ENCODE assay signal across 20 cellular contexts in genomic region chr3:122355612-122356011, GRCh38. TPM values are rescaled to one million over a fixed set of nuclear protein-coding genes. Genes with fewer than 3 reads are reported as not detected.
DNase-seq lines count a peak whose midpoint lies in the region; ATAC-seq, FAIRE-seq and TF ChIP-seq lines count a peak whose summit lies in the region.
"Had no signal": no experiment of that assay in that cellular context is flagged by ENCODE, and none has a peak within 500 bp of the region (broad histone marks: within the 10 kb centered on the region; RNA-seq: fewer than 3 reads in every experiment).

No MANE protein-coding gene starts in this region.

- RAD21 ChIA-PET in GM12878 (lab: Charles Lee; ENCODE audit: unreplicated experiment), result interaction anchor here (0.9 to 7.4 kb wide), 7 partner anchors 29 to 807 kb away, joined by 3 to 114 read pairs (median 4); no protein-coding TSS in a partner anchor

- H3K9ac ChIP-seq in GM12878 (ENCODE audit: control insufficient read depth, insufficient read depth, low read length), result no peak overlapping the region
- H3K9ac ChIP-seq: BLaER1 treated with 17β-estradiol and CSF1 and Interleukin-3, amounts not matched to agents 10 nM and 100 nM had no signal

- CTCF ChIA-PET in GM12878 (lab: Yijun Ruan, JAX), result interaction anchor here (0.5 to 7.9 kb wide), 15 partner anchors 9 to 808 kb away, joined by 3 to 192 read pairs (median 4); partner anchors contain the start of gene FAM162A

- H3K27ac ChIP-seq in GM12878 (ENCODE audit: control insufficient read depth, insufficient read depth) (no peak overlapping the region), neutrophil (peak overlapping the region; percentile 40)
- H3K27ac ChIP-seq: 22Rv1; BLaER1 treated with 17β-estradiol and CSF1 and Interleukin-3, amounts not matched to agents 10 nM and 100 nM; SJCRH30 had no signal

- SMC1A ChIA-PET in GM12878 (lab: Charles Lee; ENCODE audit: uncharacterized antibody, unreplicated experiment), result interaction anchor here (0.6 to 7.9 kb wide), 11 partner anchors 9 to 808 kb away, joined by 3 to 191 read pairs (median 4); no protein-coding TSS in a partner anchor

- in situ Hi-C loops in GM12878 (cut with MboI), result loop anchor here (5.0 to 10.0 kb wide), 2 partner anchors 253 to 811 kb away; partner anchors contain the start of gene POLQ

- no peak overlapping the region for H3K4me2 ChIP-seq in GM12878 (ENCODE audit: control insufficient read depth, insufficient read depth)
- H3K4me2 ChIP-seq: BLaER1 treated with 17β-estradiol and CSF1 and Interleukin-3, amounts not matched to agents 10 nM and 100 nM had no signal

- peak; percentile 0 for DNase-seq in NCI-H2227 treated with DMSO at 0.1 percent for 48 hours (lab: John Stamatoyannopoulos, UW)
- DNase-seq in NCI-H2227 (lab: John Stamatoyannopoulos, UW; ENCODE audit: unreplicated experiment), result no peak
- DNase-seq in OCI-M1 (lab: John Stamatoyannopoulos, UW), result peak; percentile 49
- DNase-seq in GM12878 (ENCODE audit: low read depth, low spot score), result no peak
- DNase-seq in UCSD-AML1 (lab: John Stamatoyannopoulos, UW; ENCODE audit: unreplicated experiment), result no peak
- no peak for DNase-seq in NCI-H128 (lab: John Stamatoyannopoulos, UW; ENCODE audit: unreplicated experiment)
- DNase-seq: ACHN, KG1, NCI-H2029 treated with DMSO at 0.1 percent for 48 hours, NCI-H524 treated with DMSO at 0.1 percent for 48 hours, SJCRH30 had no signal

- no peak for TF ChIP-seq CTCF in GM12878 (IDR thresholded peaks at IDR 0.05 in 2 of 3, conservative IDR thresholded peaks at IDR 0.05 in 1 of 3; ENCODE audit: control insufficient read depth in 2 of 3, extremely low read depth in 1 of 3, insufficient read depth in 1 of 3, low read depth in 3 of 3, low read length in 3 of 3)
- TF ChIP-seq CTCF in neutrophil (IDR thresholded peaks at IDR 0.05), result no peak

- no peaks in the 10 kb centered on the region for H3K79me2 ChIP-seq in GM12878 (ENCODE audit: control insufficient read depth, insufficient read depth, low read length)

- H3K4me3 ChIP-seq in GM12878 (no peak overlapping the region), neutrophil (ENCODE audit: low read depth in 1 of 2, low read length in 1 of 2) (no peak overlapping the region)
- H3K4me3 ChIP-seq: BLaER1 treated with 17β-estradiol and CSF1 and Interleukin-3, amounts not matched to agents 10 nM and 100 nM; SJCRH30 had no signal

- no peak for TF ChIP-seq POLR2A in GM12878 (IDR thresholded peaks at IDR 0.05; ENCODE audit: low read depth, low read length)

- H3K36me3 ChIP-seq in GM12878 (ENCODE audit: control insufficient read depth in 2 of 2, insufficient read depth in 2 of 2, low read length in 1 of 2) (peaks cover 0 to 3% of the 10 kb centered on the region in 2 experiments; a peak in 2 of 4 replicates), neutrophil (no peaks in the 10 kb centered on the region)

- intact Hi-C loops in GM12878 (cut with micrococcal nuclease; ENCODE audit: unreplicated experiment), result loop anchor here (1.0 to 2.0 kb wide), 5 partner anchors 49 to 809 kb away; no protein-coding TSS in a partner anchor

- no peak for TF ChIP-seq EP300 in GM12878 (IDR thresholded peaks at IDR 0.05; ENCODE audit: borderline replicate concordance in 1 of 2, control insufficient read depth in 1 of 2, low read depth in 2 of 2, low read length in 2 of 2)

- WGBS in GM12878 (ENCODE audit: insufficient coverage, insufficient replicate concordance, low lambda C conversion rate, missing lambda C conversion rate), result 87% methylated on average over 4 of the region's 4 CpGs

- H3K4me1 ChIP-seq in GM12878 (ENCODE audit: control insufficient read depth, insufficient read depth, low read length), result no peaks in the 10 kb centered on the region
- H3K4me1 ChIP-seq in neutrophil (ENCODE audit: control insufficient read depth in 1 of 2, insufficient read depth in 1 of 2, low read depth in 1 of 2, low read length in 1 of 2), result peaks cover 10 to 16% of the 10 kb centered on the region in 2 experiments
- H3K4me1 ChIP-seq: SJCRH30 had no signal

- H3K9me3 ChIP-seq in GM12878 (replicated peaks; ENCODE audit: control insufficient read depth, insufficient read depth, low read length) (no peaks in the 10 kb centered on the region), neutrophil (no peaks in the 10 kb centered on the region)
- H3K9me3 ChIP-seq: BLaER1 treated with 17β-estradiol and CSF1 and Interleukin-3, amounts not matched to agents 10 nM and 100 nM; SJCRH30 had no signal

- BruUV-seq in GM12878 (replicated peaks; lab: Mats Ljungman, UMichigan), result no TSS peak

- POLR2A ChIA-PET in GM12878 (lab: Charles Lee), result interaction anchor here (1.2 kb wide), 1 partner anchor 49 kb away, joined by 4 read pairs; no protein-coding TSS in a partner anchor

- H3K27me3 ChIP-seq in GM12878 (replicated peaks in 1 of 2; ENCODE audit: control insufficient read depth in 2 of 2, insufficient read depth in 2 of 2, low read length in 1 of 2) (no peaks in the 10 kb centered on the region), neutrophil (no peaks in the 10 kb centered on the region)
- H3K27me3 ChIP-seq: BLaER1 treated with 17β-estradiol and CSF1 and Interleukin-3, amounts not matched to agents 10 nM and 100 nM; SJCRH30 had no signal

- H4K20me1 ChIP-seq in GM12878 (ENCODE audit: control insufficient read depth, insufficient read depth), result no peaks in the 10 kb centered on the region
- H4K20me1 ChIP-seq: BLaER1 treated with 17β-estradiol and CSF1 and Interleukin-3, amounts not matched to agents 10 nM and 100 nM had no signal

- FAIRE-seq in GM12878 (lab: Jason Lieb, UNC), result no peak
- FAIRE-seq: G401.6, H1, RCC 7860 had no signal

- ATAC-seq in GM12878, result no peak
- no peak for ATAC-seq in HG03439 (IDR thresholded peaks at IDR 0.05; ENCODE audit: unreplicated experiment)

- H2AFZ ChIP-seq in GM12878 (ENCODE audit: control insufficient read depth, low read depth, low read length), result peak overlapping the region; percentile 34

- no peak for TF ChIP-seq RAD21 in GM12878 (IDR thresholded peaks at IDR 0.05; ENCODE audit: insufficient read depth, low read depth, low read length)

TF ChIP-seq in GM12878, 131 proteins besides CTCF, POLR2A, EP300 and RAD21 (continues in another document):
- no peak for TF ChIP-seq CEBPB (IDR thresholded peaks at IDR 0.05; ENCODE audit: borderline replicate concordance in 1 of 2, low read depth in 2 of 2, low read length in 2 of 2)
- TF ChIP-seq NFYA (IDR thresholded peaks at IDR 0.05; ENCODE audit: borderline replicate concordance, low read depth, low read length), result no peak

RNA-seq across cellular contexts. Expression of gene MIX23, which starts 27.4 kb away (rescaled TPM):
- total RNA-seq in GM12878 (2013; cell fraction: nucleolus; rRNA removed), result 40.0 and 50.3 TPM in 2 replicates
- total RNA-seq in GM12878 (2014; rRNA removed) (44.1 and 66.5 TPM in 2 replicates), GM12878 (2014; rRNA removed; fragmentation: Illumina TruSeq; extraction: Trizol) (130 and 138 TPM in 2 replicates), GM12878 (2021) (63.3 and 71.3 TPM in 2 replicates)
- 25.9 TPM for polyA plus RNA-seq in GM12878 (2011; ENCODE audit: low read depth)
- polyA plus RNA-seq in GM12878 (2011; rRNA removed) (47.4 and 97.5 TPM in 2 replicates), GM12878 (2014; fragmentation: Illumina TruSeq; extraction: Trizol) (176 and 238 TPM in 2 replicates), GM12878 (2014; fragmentation: Nextera tagmentation; extraction: Ambion mirVana) (10 to 100 TPM; 30.0 to 45.9 TPM), GM12878 (2014; rRNA removed) (66.6 and 92.3 TPM in 2 replicates), GM12878 (2016; fragmentation: Nextera tagmentation; extraction: Ambion mirVana) (10 to 100 TPM; 53.4 to 78.1 TPM)
- 12.9 and 20.2 TPM in 2 replicates for polyA plus RNA-seq in GM12878 (2011; cell fraction: cytosol; rRNA removed)
- polyA plus RNA-seq in GM12878 (2011; cell fraction: nucleus; rRNA removed), result 25.3 and 37.7 TPM in 2 replicates
- 45.2 and 57.2 TPM in 2 replicates for polyA plus RNA-seq in GM12878 (2012)
- 15.5 and 20.8 TPM in 2 replicates for polyA minus RNA-seq in GM12878 (2011; rRNA and poly(A)+ RNA removed)
- 13.2 and 14.5 TPM in 2 replicates for polyA minus RNA-seq in GM12878 (2011; cell fraction: cytosol; rRNA and poly(A)+ RNA removed)
- 6.9 and 7.5 TPM in 2 replicates for polyA minus RNA-seq in GM12878 (2011; cell fraction: nucleus; rRNA and poly(A)+ RNA removed)

RNA-seq across cellular contexts. Expression of gene FAM162A, which starts 28.4 kb away (rescaled TPM):
- 62.0 and 63.0 TPM in 2 replicates for total RNA-seq in GM12878 (2013; cell fraction: nucleolus; rRNA removed)
- total RNA-seq in GM12878 (2014; rRNA removed) (59.2 and 60.7 TPM in 2 replicates), GM12878 (2014; rRNA removed; fragmentation: Illumina TruSeq; extraction: Trizol) (97.4 and 99.6 TPM in 2 replicates), GM12878 (2021) (73.6 and 76.4 TPM in 2 replicates)
- polyA plus RNA-seq in GM12878 (2011; ENCODE audit: low read depth), result 91.2 TPM
- polyA plus RNA-seq in GM12878 (2011; rRNA removed) (346 and 555 TPM in 2 replicates), GM12878 (2014; fragmentation: Illumina TruSeq; extraction: Trizol) (105 and 122 TPM in 2 replicates), GM12878 (2014; fragmentation: Nextera tagmentation; extraction: Ambion mirVana) (100 to 1,000 TPM; 290 to 297 TPM), GM12878 (2014; rRNA removed) (83.6 and 93.7 TPM in 2 replicates), GM12878 (2016; fragmentation: Nextera tagmentation; extraction: Ambion mirVana) (100 to 1,000 TPM; 177 to 186 TPM)
- 138 and 178 TPM in 2 replicates for polyA plus RNA-seq in GM12878 (2011; cell fraction: cytosol; rRNA removed)
- polyA plus RNA-seq in GM12878 (2011; cell fraction: nucleus; rRNA removed), result 95.8 and 191 TPM in 2 replicates
- polyA plus RNA-seq in GM12878 (2012), result 144 and 186 TPM in 2 replicates
- polyA minus RNA-seq in GM12878 (2011; rRNA and poly(A)+ RNA removed), result 70.4 and 118 TPM in 2 replicates
- 24.2 and 29.8 TPM in 2 replicates for polyA minus RNA-seq in GM12878 (2011; cell fraction: cytosol; rRNA and poly(A)+ RNA removed)
- 29.6 and 31.3 TPM in 2 replicates for polyA minus RNA-seq in GM12878 (2011; cell fraction: nucleus; rRNA and poly(A)+ RNA removed)

RNA-seq across cellular contexts. Expression of gene CSTA, which starts 30.6 kb away (rescaled TPM):
- not detected in 2 replicates for total RNA-seq in GM12878 (2013; cell fraction: nucleolus; rRNA removed)
- total RNA-seq in GM12878 (2014; rRNA removed) (1.8 and 1.9 TPM in 2 replicates), GM12878 (2014; rRNA removed; fragmentation: Illumina TruSeq; extraction: Trizol) (4.2 and 4.6 TPM in 2 replicates), GM12878 (2021) (1.8 and 2.1 TPM in 2 replicates)
- 0.55 TPM for polyA plus RNA-seq in GM12878 (2011; ENCODE audit: low read depth)
- polyA plus RNA-seq in GM12878 (2011; rRNA removed) (1.9 and 3.5 TPM in 2 replicates), GM12878 (2014; fragmentation: Illumina TruSeq; extraction: Trizol) (6.7 and 15.4 TPM in 2 replicates), GM12878 (2014; fragmentation: Nextera tagmentation; extraction: Ambion mirVana) (1 to 10 TPM; 2.7 to 3.9 TPM), GM12878 (2014; rRNA removed) (2.2 and 5.6 TPM in 2 replicates), GM12878 (2016; fragmentation: Nextera tagmentation; extraction: Ambion mirVana) (1 to 10 TPM; 3.1 to 3.7 TPM)
- 0.39 and 0.64 TPM in 2 replicates for polyA plus RNA-seq in GM12878 (2011; cell fraction: cytosol; rRNA removed)
- polyA plus RNA-seq in GM12878 (2011; cell fraction: nucleus; rRNA removed), result 0.57 and 0.76 TPM in 2 replicates
- polyA plus RNA-seq in GM12878 (2012), result 1.1 and 2.1 TPM in 2 replicates
- not detected in 2 replicates for polyA minus RNA-seq in GM12878 (2011; rRNA and poly(A)+ RNA removed)
- not detected in 2 replicates for polyA minus RNA-seq in GM12878 (2011; cell fraction: cytosol; rRNA and poly(A)+ RNA removed)
- polyA minus RNA-seq in GM12878 (2011; cell fraction: nucleus; rRNA and poly(A)+ RNA removed), result not detected in 2 replicates
- total RNA-seq: Daoy, H1, SJCRH30 had no signal
- polyA plus RNA-seq: CD8-positive, alpha-beta memory T cell; H1 had no signal

Comparison
In these comparisons a context has a peak if more than half of its experiments do, and no peak if none do; other contexts are left out.
1. DNase-seq: peak in NCI-H2227 treated with DMSO at 0.1 percent for 48 hours (single experiment) and OCI-M1 (single experiment); none in NCI-H2227 (single experiment), GM12878 (single experiment), UCSD-AML1 (single experiment) and NCI-H128 (single experiment).